ENCODE assay signal across 1 cellular context in the genomic region with DNA sequence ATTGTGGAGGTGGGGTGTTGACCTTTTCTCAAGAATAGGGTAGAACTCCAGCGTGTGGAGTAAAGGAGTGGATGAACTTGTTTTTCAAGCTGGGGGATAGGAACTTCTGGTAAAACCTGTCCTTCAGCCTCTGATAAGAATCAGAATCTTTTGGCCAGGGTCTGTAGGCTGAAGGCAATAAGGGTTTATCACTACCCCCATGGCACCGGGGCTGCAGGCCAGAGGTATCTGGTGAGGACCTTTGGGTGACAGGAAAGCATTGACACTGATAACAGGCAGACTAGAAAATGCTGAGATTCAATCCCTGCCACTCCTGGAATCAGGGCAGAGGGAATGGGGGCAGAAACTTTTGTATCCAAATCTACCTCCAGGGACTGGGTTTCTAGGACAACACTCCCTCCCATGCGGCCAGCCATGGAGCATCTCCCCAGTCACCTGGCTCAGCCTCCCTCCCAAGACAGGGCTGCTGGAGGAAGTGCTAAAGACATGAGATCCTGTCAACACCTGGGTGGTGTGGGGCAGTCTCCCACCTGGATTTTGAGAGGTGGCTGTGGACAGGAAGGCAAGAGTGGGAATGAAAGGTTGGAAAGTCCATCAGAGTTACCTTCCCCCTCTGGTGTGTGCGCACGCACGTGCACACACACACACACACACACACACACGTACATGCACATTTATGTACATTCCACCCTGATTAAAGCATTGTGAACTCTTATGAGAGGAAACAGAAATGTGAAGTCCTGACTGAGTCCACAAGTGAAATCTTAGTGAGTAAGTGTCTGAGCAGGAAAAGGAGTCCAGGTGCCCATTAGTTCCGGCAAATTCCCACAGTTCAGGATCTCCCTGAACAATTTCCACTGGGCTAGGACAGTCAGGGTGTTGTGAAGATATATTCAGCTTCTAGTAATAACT.
TF ChIP-seq lines count a peak whose summit lies in the region.

No MANE protein-coding gene starts in this region.

TF ChIP-seq in H1, 55 proteins besides CTCF, POLR2A, EP300 and RAD21 (continued from another document):
- TF ChIP-seq, protein P1, sequence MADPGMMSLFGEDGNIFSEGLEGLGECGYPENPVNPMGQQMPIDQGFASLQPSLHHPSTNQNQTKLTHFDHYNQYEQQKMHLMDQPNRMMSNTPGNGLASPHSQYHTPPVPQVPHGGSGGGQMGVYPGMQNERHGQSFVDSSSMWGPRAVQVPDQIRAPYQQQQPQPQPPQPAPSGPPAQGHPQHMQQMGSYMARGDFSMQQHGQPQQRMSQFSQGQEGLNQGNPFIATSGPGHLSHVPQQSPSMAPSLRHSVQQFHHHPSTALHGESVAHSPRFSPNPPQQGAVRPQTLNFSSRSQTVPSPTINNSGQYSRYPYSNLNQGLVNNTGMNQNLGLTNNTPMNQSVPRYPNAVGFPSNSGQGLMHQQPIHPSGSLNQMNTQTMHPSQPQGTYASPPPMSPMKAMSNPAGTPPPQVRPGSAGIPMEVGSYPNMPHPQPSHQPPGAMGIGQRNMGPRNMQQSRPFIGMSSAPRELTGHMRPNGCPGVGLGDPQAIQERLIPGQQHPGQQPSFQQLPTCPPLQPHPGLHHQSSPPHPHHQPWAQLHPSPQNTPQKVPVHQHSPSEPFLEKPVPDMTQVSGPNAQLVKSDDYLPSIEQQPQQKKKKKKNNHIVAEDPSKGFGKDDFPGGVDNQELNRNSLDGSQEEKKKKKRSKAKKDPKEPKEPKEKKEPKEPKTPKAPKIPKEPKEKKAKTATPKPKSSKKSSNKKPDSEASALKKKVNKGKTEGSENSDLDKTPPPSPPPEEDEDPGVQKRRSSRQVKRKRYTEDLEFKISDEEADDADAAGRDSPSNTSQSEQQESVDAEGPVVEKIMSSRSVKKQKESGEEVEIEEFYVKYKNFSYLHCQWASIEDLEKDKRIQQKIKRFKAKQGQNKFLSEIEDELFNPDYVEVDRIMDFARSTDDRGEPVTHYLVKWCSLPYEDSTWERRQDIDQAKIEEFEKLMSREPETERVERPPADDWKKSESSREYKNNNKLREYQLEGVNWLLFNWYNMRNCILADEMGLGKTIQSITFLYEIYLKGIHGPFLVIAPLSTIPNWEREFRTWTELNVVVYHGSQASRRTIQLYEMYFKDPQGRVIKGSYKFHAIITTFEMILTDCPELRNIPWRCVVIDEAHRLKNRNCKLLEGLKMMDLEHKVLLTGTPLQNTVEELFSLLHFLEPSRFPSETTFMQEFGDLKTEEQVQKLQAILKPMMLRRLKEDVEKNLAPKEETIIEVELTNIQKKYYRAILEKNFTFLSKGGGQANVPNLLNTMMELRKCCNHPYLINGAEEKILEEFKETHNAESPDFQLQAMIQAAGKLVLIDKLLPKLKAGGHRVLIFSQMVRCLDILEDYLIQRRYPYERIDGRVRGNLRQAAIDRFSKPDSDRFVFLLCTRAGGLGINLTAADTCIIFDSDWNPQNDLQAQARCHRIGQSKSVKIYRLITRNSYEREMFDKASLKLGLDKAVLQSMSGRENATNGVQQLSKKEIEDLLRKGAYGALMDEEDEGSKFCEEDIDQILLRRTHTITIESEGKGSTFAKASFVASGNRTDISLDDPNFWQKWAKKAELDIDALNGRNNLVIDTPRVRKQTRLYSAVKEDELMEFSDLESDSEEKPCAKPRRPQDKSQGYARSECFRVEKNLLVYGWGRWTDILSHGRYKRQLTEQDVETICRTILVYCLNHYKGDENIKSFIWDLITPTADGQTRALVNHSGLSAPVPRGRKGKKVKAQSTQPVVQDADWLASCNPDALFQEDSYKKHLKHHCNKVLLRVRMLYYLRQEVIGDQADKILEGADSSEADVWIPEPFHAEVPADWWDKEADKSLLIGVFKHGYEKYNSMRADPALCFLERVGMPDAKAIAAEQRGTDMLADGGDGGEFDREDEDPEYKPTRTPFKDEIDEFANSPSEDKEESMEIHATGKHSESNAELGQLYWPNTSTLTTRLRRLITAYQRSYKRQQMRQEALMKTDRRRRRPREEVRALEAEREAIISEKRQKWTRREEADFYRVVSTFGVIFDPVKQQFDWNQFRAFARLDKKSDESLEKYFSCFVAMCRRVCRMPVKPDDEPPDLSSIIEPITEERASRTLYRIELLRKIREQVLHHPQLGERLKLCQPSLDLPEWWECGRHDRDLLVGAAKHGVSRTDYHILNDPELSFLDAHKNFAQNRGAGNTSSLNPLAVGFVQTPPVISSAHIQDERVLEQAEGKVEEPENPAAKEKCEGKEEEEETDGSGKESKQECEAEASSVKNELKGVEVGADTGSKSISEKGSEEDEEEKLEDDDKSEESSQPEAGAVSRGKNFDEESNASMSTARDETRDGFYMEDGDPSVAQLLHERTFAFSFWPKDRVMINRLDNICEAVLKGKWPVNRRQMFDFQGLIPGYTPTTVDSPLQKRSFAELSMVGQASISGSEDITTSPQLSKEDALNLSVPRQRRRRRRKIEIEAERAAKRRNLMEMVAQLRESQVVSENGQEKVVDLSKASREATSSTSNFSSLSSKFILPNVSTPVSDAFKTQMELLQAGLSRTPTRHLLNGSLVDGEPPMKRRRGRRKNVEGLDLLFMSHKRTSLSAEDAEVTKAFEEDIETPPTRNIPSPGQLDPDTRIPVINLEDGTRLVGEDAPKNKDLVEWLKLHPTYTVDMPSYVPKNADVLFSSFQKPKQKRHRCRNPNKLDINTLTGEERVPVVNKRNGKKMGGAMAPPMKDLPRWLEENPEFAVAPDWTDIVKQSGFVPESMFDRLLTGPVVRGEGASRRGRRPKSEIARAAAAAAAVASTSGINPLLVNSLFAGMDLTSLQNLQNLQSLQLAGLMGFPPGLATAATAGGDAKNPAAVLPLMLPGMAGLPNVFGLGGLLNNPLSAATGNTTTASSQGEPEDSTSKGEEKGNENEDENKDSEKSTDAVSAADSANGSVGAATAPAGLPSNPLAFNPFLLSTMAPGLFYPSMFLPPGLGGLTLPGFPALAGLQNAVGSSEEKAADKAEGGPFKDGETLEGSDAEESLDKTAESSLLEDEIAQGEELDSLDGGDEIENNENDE (IDR thresholded peaks at IDR 0.05; ENCODE audit: insufficient replicate concordance, low read length): no peak
- TF ChIP-seq SRF (IDR thresholded peaks at IDR 0.05; ENCODE audit: low read depth, low read length): no peak
- no peak for TF ChIP-seq RBBP5 (IDR thresholded peaks at IDR 0.05; ENCODE audit: borderline replicate concordance, low read depth, low read length)
- TF ChIP-seq, protein P2, sequence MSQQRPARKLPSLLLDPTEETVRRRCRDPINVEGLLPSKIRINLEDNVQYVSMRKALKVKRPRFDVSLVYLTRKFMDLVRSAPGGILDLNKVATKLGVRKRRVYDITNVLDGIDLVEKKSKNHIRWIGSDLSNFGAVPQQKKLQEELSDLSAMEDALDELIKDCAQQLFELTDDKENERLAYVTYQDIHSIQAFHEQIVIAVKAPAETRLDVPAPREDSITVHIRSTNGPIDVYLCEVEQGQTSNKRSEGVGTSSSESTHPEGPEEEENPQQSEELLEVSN (IDR thresholded peaks at IDR 0.05): no peak
- TF ChIP-seq JUN (IDR thresholded peaks at IDR 0.05; ENCODE audit: low read depth, low read length): no peak
- no peak for TF ChIP-seq YY1 (IDR thresholded peaks at IDR 0.05; ENCODE audit: low read depth, low read length)
- TF ChIP-seq CREB1 (IDR thresholded peaks at IDR 0.05): no peak
- TF ChIP-seq NRF1 (IDR thresholded peaks at IDR 0.05; ENCODE audit: low read depth, low read length): no peak
TF ChIP-seq in H1: peak in this region for 0.
